In genomic region chr12:31121022-31121728, GRCh38 we compare ENCODE assay signal across 8 cellular contexts. TPM values are rescaled to one million over a fixed set of nuclear protein-coding genes. Genes with fewer than 3 reads are reported as not detected.
DNase-seq lines count a peak whose midpoint lies in the region; TF ChIP-seq lines count a peak whose summit lies in the region.
"Not testable (repeated sequence)": the region's sequence is repeated elsewhere in the genome, so short reads cannot be mapped to it uniquely, and the experiment has no call there.

No MANE protein-coding gene starts in this region.

- H3K9me3 Mint-ChIP-seq in neural crest cell, result not testable (repeated sequence)

- DNase-seq in ELF-1 (ENCODE audit: low read depth, low spot score) (peak; percentile 82), HT1080 (ENCODE audit: low read depth) (peak; percentile 6), NCI-H146 (lab: John Stamatoyannopoulos, UW) (peak; percentile 6), ecto neural progenitor cell (ENCODE audit: low spot score) (peak; percentile 50), iPS-NIHi11 (ENCODE audit: low spot score) (peak; percentile 3), retina (peak; percentile 19)
- not testable (repeated sequence) for DNase-seq in neural crest cell (ENCODE audit: low read depth, low spot score)

- not testable (repeated sequence) for H3K4me1 Mint-ChIP-seq in neural crest cell

- not testable (repeated sequence) for TF ChIP-seq CTCF in neural crest cell (conservative IDR thresholded peaks at IDR 0.05)

- not testable (repeated sequence) for H3K36me3 Mint-ChIP-seq in neural crest cell (ENCODE audit: low read depth)

- H3K27ac Mint-ChIP-seq in neural crest cell (ENCODE audit: unreplicated experiment), result not testable (repeated sequence)

- peak overlapping the region; percentile 14 for H3K4me3 ChIP-seq in iPS-11a (ENCODE audit: low read depth, low read length)

- peaks cover 48% of the 10 kb centered on the region for H3K27me3 Mint-ChIP-seq in neural crest cell (ENCODE audit: low read depth)

- peak overlapping the region; percentile 49 for H3K4me3 Mint-ChIP-seq in neural crest cell

RNA-seq across cellular contexts. Expression of gene DDX11, which starts 47.5 kb away (rescaled TPM):
- 38.2 and 41.1 TPM in 2 replicates for total RNA-seq in HT1080 (2014; rRNA removed; shearing (Covaris generic))
- polyA plus RNA-seq in HT1080 (2015; cell fraction: cytosol; rRNA removed), result 19.0 and 20.6 TPM in 2 replicates
- polyA plus RNA-seq in HT1080 (2015; cell fraction: nucleus; rRNA removed), result 186 and 190 TPM in 2 replicates
- 199 and 202 TPM in 2 replicates for total RNA-seq in neural crest cell
